ENCODE assay signal across 8 cellular contexts in genomic region chr9:35618854-35619799, GRCh38. TPM values are rescaled to one million over a fixed set of nuclear protein-coding genes. Genes with fewer than 3 reads are reported as not detected.
DNase-seq lines count a peak whose midpoint lies in the region; ATAC-seq lines count a peak whose summit lies in the region.

No MANE protein-coding gene starts in this region.

- no peaks in the 10 kb centered on the region for H3K9me3 Mint-ChIP-seq in activated naive CD4-positive, alpha-beta T cell treated with anti-CD3 and anti-CD28 coated beads for 36 hours

- DNase-seq in activated naive CD4-positive, alpha-beta T cell treated with anti-CD3 and anti-CD28 coated beads for 36 hours = peak; percentile 52
- DNase-seq in activated naive CD4-positive, alpha-beta T cell treated with anti-CD3 and anti-CD28 coated beads, Interleukin-2, amount 50 U/mL, for 16 hours = no peak
- DNase-seq in activated CD8-positive, alpha-beta memory T cell treated with anti-CD3 and anti-CD28 coated beads for 48 hours (ENCODE audit: low read depth in 2 of 3, low spot score in 2 of 3) = peak in 2 of 3 experiments; percentile 18 to 50
- DNase-seq in stimulated activated CD4-positive, alpha-beta T cell treated with anti-CD3 and anti-CD28 coated beads, Interleukin-4, amount 100 ng/mL, for 48 hours (ENCODE audit: low read depth in 2 of 2) = peak; percentile 8 to 16
- DNase-seq in G401 (ENCODE audit: low spot score) (no peak), middle frontal gyrus (ENCODE audit: extremely low spot score, low spot score) (no peak)

- H3K4me1 Mint-ChIP-seq in activated naive CD4-positive, alpha-beta T cell treated with anti-CD3 and anti-CD28 coated beads for 36 hours (ENCODE audit: low read depth) = peaks cover 28% of the 10 kb centered on the region

- H3K36me3 Mint-ChIP-seq in activated naive CD4-positive, alpha-beta T cell treated with anti-CD3 and anti-CD28 coated beads for 36 hours (ENCODE audit: low read depth) = no peaks in the 10 kb centered on the region

- no peaks in the 10 kb centered on the region for H3K27me3 Mint-ChIP-seq in activated naive CD4-positive, alpha-beta T cell treated with anti-CD3 and anti-CD28 coated beads for 36 hours (ENCODE audit: low read depth)

- in situ Hi-C loops in G401 (cut with HindIII; ENCODE audit: low sequenced_read_pairs) = no loop called here

- peak overlapping the region; percentile 4 for H3K4me3 Mint-ChIP-seq in activated naive CD4-positive, alpha-beta T cell treated with anti-CD3 and anti-CD28 coated beads for 36 hours

- H3K27ac Mint-ChIP-seq in activated naive CD4-positive, alpha-beta T cell treated with anti-CD3 and anti-CD28 coated beads for 36 hours = peak overlapping the region; percentile 43

- ATAC-seq in HG03196 (IDR thresholded peaks at IDR 0.05; ENCODE audit: unreplicated experiment) = peak; percentile 50
- no peak for ATAC-seq in GM21526 (IDR thresholded peaks at IDR 0.05; ENCODE audit: low FRiP score, unreplicated experiment)

- intact Hi-C loops in activated naive CD4-positive, alpha-beta T cell treated with anti-CD3 and anti-CD28 coated beads for 36 hours (cut with micrococcal nuclease) = loop anchor here (2.0 kb wide), 2 partner anchors 20 to 28 kb away; no protein-coding TSS in a partner anchor

- CTCF ChIA-PET in activated naive CD4-positive, alpha-beta T cell treated with anti-CD3 and anti-CD28 coated beads for 36 hours (lab: Charles Lee) = interaction anchor here (0.6 to 10.9 kb wide), 9 partner anchors 8 to 322 kb away, joined by 3 to 142 read pairs (median 5); partner anchors contain the start of genes ARHGEF39, CCDC107, RMRP and SIT1

RNA-seq across cellular contexts. Expression of gene CD72, which starts 0.9 kb away (rescaled TPM):
- total RNA-seq in activated naive CD4-positive, alpha-beta T cell treated with anti-CD3 and anti-CD28 coated beads for 36 hours = 1 to 10 TPM; 2.9 to 4.5 TPM
- 2.4 TPM in 1 of 2 replicates, not detected in the other for total RNA-seq in G401 (2014; rRNA removed; shearing (Covaris generic))

RNA-seq across cellular contexts. Expression of gene TESK1, which starts 14.1 kb away (rescaled TPM):
- total RNA-seq in activated naive CD4-positive, alpha-beta T cell treated with anti-CD3 and anti-CD28 coated beads for 36 hours = 10 to 100 TPM; 18.3 to 19.0 TPM
- 8.0 and 9.9 TPM in 2 replicates for total RNA-seq in G401 (2014; rRNA removed; shearing (Covaris generic))

RNA-seq across cellular contexts. Expression of gene SIT1, which starts 31.6 kb away (rescaled TPM):
- total RNA-seq in activated naive CD4-positive, alpha-beta T cell treated with anti-CD3 and anti-CD28 coated beads for 36 hours = 10 to 100 TPM; 44.0 to 45.4 TPM
- total RNA-seq in G401 (2014; rRNA removed; shearing (Covaris generic)) = not detected in 2 replicates

RNA-seq across cellular contexts. Expression of gene RMRP, which starts 38.7 kb away (rescaled TPM):
- total RNA-seq in activated naive CD4-positive, alpha-beta T cell treated with anti-CD3 and anti-CD28 coated beads for 36 hours = over 10,000 TPM in 1 of 2 experiments, 1,000 to 10,000 TPM in 1; 7,381 to 12,571 TPM
- total RNA-seq in G401 (2014; rRNA removed; shearing (Covaris generic)) = 4,372 and 15,582 TPM in 2 replicates

RNA-seq across cellular contexts. Expression of gene CCDC107, which starts 39.0 kb away (rescaled TPM):
- 1 to 10 TPM; 5.6 to 6.4 TPM for total RNA-seq in activated naive CD4-positive, alpha-beta T cell treated with anti-CD3 and anti-CD28 coated beads for 36 hours
- total RNA-seq in G401 (2014; rRNA removed; shearing (Covaris generic)) = 7.6 and 19.3 TPM in 2 replicates

Comparison
In these comparisons a context has a peak if more than half of its experiments do, and no peak if none do; other contexts are left out.
1. DNase-seq: peak in activated naive CD4-positive, alpha-beta T cell treated with anti-CD3 and anti-CD28 coated beads for 36 hours (single experiment), activated CD8-positive, alpha-beta memory T cell treated with anti-CD3 and anti-CD28 coated beads for 48 hours (2 of 3) and stimulated activated CD4-positive, alpha-beta T cell treated with anti-CD3 and anti-CD28 coated beads, Interleukin-4, amount 100 ng/mL, for 48 hours (2 of 2); none in activated naive CD4-positive, alpha-beta T cell treated with anti-CD3 and anti-CD28 coated beads, Interleukin-2, amount 50 U/mL, for 16 hours (single experiment), G401 (single experiment) and middle frontal gyrus (single experiment).
2. RNA of gene SIT1, which starts 31.6 kb away (total RNA-seq): 44.0 to 45.4 TPM in activated naive CD4-positive, alpha-beta T cell treated with anti-CD3 and anti-CD28 coated beads for 36 hours; not detected in G401; every median in the first group is over 10 times any median in the second.